Comparison of ENCODE assay signal across 1 cellular context in genomic region chr14:23539209-23539866, GRCh38.
TF ChIP-seq lines count a peak whose summit lies in the region.

No MANE protein-coding gene starts in this region.

TF ChIP-seq in HepG2, 621 proteins besides CTCF, POLR2A, EP300 and RAD21 (continued from another document):
- TF ChIP-seq POGK (CRISPR knock-in tag; conservative IDR thresholded peaks at IDR 0.05) (0 out of 2 replicates have a peak, but pooled peaks have one; percentile 46), NAIF1 (CRISPR knock-in tag; IDR thresholded peaks at IDR 0.05; ENCODE audit: borderline replicate concordance) (no peak), THRA (CRISPR knock-in tag; IDR thresholded peaks at IDR 0.05; ENCODE audit: borderline replicate concordance) (0 out of 2 replicates have a peak, but pooled peaks have one; percentile 4), TSC22D2 (CRISPR knock-in tag; IDR thresholded peaks at IDR 0.05; ENCODE audit: borderline replicate concordance) (peak; percentile 76; the same call in 1 of the 2 replicates), ZNF879 (CRISPR knock-in tag; IDR thresholded peaks at IDR 0.05) (no peak), ZBTB14 (CRISPR knock-in tag; IDR thresholded peaks at IDR 0.05) (no peak), ZNF414 (CRISPR knock-in tag; IDR thresholded peaks at IDR 0.05) (no peak)
